Comparison of ENCODE assay signal across 1 cellular context in the genomic region with DNA sequence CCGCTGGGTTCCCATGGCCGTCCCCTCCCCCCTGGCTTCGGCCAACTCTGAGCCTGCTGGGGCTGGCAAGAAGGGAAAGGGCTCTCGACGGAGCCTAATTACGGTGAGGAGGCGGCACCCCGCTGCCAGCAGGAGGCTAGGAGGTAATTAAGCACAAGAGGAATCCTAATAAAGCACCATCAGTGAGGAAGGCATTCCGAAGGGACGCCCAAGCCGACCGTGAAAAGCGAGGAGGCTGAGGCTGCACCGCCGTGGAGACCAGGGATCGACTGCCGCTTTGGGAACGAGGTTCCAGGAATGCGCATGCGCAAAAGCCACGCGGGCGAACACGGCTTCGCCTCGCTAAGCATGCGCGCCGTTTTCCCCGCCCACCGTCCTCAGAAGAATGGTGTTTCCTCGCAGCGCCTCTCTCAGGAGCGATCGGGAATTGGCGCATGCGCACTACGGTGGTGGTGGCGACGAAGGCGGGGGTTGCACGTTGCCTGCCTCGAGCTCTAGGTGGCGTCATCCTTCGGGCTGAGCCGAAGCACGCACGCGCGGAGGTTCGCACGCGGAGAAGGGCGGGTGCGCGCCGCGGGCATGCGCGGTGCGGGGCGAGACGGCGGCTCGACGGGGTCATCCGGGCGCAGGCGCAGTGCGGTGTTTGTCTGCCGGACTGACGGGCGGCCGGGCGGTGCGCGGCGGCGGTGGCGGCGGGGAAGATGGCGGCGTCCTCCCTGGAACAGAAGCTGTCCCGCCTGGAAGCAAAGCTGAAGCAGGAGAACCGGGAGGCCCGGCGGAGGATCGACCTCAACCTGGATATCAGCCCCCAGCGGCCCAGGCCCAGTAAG.
TF ChIP-seq lines count a peak whose summit lies in the region.

A gene (plus strand): TSS at position 634 of the 830 bp plus-strand sequence. CDS start 68 bp downstream, at position 702.

TF ChIP-seq in K562, 482 proteins besides CTCF, POLR2A, EP300 and RAD21 (continued from another document and continues in another):
- TF ChIP-seq NUFIP1 (IDR thresholded peaks at IDR 0.05; ENCODE audit: partially characterized antibody) (no peak), PHB2 (IDR thresholded peaks at IDR 0.05; ENCODE audit: low read depth) (no peak), NCOA6 (IDR thresholded peaks at IDR 0.05) (0 out of 2 replicates have a peak, but pooled peaks have one; percentile 45), KLF1 (tag; IDR thresholded peaks at IDR 0.05) (peak; percentile 33; the same call in 1 of the 2 replicates), STAG1 (CRISPR knock-in tag; IDR thresholded peaks at IDR 0.05; ENCODE audit: borderline replicate concordance) (no peak), POLR2B (IDR thresholded peaks at IDR 0.05; ENCODE audit: low read depth, partially characterized antibody) (peak; percentile 98), NR1H2 (CRISPR knock-in tag; IDR thresholded peaks at IDR 0.05) (0 out of 2 replicates have a peak, but pooled peaks have one; percentile 13), SMC3 (conservative IDR thresholded peaks at IDR 0.05; ENCODE audit: insufficient read depth, low read depth, low read length) (0 out of 2 replicates have a peak, but pooled peaks have one; percentile 10), KLF13 (tag; IDR thresholded peaks at IDR 0.05; ENCODE audit: borderline replicate concordance, low read depth) (peak; percentile 49; the same call in 1 of the 2 replicates), MEIS2 (IDR thresholded peaks at IDR 0.05; ENCODE audit: partially characterized antibody) (peak; percentile 99), ZNF197 (CRISPR knock-in tag; IDR thresholded peaks at IDR 0.05; ENCODE audit: low read depth) (no peak), NONO (IDR thresholded peaks at IDR 0.05; ENCODE audit: low read depth in 2 of 2, low read length in 1 of 2) (peak in 1 of 2 experiments; percentile 50; a peak in 1 of 4 replicates), RBM25 (IDR thresholded peaks at IDR 0.05; ENCODE audit: low read depth, low read length, severe bottlenecking) (no peak), GABPB1 (CRISPR knock-in tag; IDR thresholded peaks at IDR 0.05) (peak; percentile 50), HDAC1 (IDR thresholded peaks at IDR 0.05) (peak in 1 of 2 experiments; percentile 72; a peak in 1 of 4 replicates), HCFC1 (IDR thresholded peaks at IDR 0.05; ENCODE audit: low read depth, low read length) (peak; percentile 73), C11orf30 (IDR thresholded peaks at IDR 0.05; ENCODE audit: low read depth) (peak; percentile 22; the same call in 1 of the 2 replicates), RBFOX2 (IDR thresholded peaks at IDR 0.05; ENCODE audit: low read depth, low read length) (peak; percentile 94), PHF8 (IDR thresholded peaks at IDR 0.05; ENCODE audit: borderline replicate concordance, low read length) (peak; percentile 87; the same call in 1 of the 2 replicates), GATAD2B (IDR thresholded peaks at IDR 0.05; ENCODE audit: borderline replicate concordance) (no peak; the same call in 1 of the 2 replicates), MYC (IDR thresholded peaks at IDR 0.05; ENCODE audit: low read depth, low read length) (peak; percentile 97), MYC (CRISPR knock-in tag; IDR thresholded peaks at IDR 0.05; ENCODE audit: borderline replicate concordance, low read depth) (peak; percentile 65; the same call in 1 of the 2 replicates), CREM (IDR thresholded peaks at IDR 0.05; ENCODE audit: low read depth) (peak; percentile 92), SIX5 (IDR thresholded peaks at IDR 0.05; ENCODE audit: borderline replicate concordance in 1 of 2, insufficient read depth in 1 of 2, low read depth in 1 of 2, low read length in 2 of 2) (0 out of 4 replicates have a peak, but pooled peaks of 1 of the 2 experiments have one; percentile 7), POLR2AphosphoS5 (IDR thresholded peaks at IDR 0.05; ENCODE audit: control insufficient read depth, insufficient read depth, low read depth, low read length) (peak; percentile 73; the same call in 1 of the 2 replicates), EZH2 (IDR thresholded peaks at IDR 0.05; ENCODE audit: borderline replicate concordance, low read depth, low read length) (no peak), ZNF12 (CRISPR knock-in tag; IDR thresholded peaks at IDR 0.05) (0 out of 2 replicates have a peak, but pooled peaks have one; percentile 41), NRF1 (conservative IDR thresholded peaks at IDR 0.05 in 1 of 2, IDR thresholded peaks at IDR 0.05 in 1 of 2) (peak; percentile 100), ZNF76 (CRISPR knock-in tag; IDR thresholded peaks at IDR 0.05; ENCODE audit: borderline replicate concordance) (no peak)
- TF ChIP-seq, protein P1, sequence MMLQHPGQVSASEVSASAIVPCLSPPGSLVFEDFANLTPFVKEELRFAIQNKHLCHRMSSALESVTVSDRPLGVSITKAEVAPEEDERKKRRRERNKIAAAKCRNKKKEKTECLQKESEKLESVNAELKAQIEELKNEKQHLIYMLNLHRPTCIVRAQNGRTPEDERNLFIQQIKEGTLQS (IDR thresholded peaks at IDR 0.05): peak; percentile 65
- TF ChIP-seq, protein P1 (CRISPR knock-in tag; conservative IDR thresholded peaks at IDR 0.05): no peak
- TF ChIP-seq, protein P2, sequence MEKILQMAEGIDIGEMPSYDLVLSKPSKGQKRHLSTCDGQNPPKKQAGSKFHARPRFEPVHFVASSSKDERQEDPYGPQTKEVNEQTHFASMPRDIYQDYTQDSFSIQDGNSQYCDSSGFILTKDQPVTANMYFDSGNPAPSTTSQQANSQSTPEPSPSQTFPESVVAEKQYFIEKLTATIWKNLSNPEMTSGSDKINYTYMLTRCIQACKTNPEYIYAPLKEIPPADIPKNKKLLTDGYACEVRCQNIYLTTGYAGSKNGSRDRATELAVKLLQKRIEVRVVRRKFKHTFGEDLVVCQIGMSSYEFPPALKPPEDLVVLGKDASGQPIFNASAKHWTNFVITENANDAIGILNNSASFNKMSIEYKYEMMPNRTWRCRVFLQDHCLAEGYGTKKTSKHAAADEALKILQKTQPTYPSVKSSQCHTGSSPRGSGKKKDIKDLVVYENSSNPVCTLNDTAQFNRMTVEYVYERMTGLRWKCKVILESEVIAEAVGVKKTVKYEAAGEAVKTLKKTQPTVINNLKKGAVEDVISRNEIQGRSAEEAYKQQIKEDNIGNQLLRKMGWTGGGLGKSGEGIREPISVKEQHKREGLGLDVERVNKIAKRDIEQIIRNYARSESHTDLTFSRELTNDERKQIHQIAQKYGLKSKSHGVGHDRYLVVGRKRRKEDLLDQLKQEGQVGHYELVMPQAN (IDR thresholded peaks at IDR 0.05; ENCODE audit: borderline replicate concordance): peak; percentile 54; the same call in 1 of the 2 replicates
- TF ChIP-seq, protein P3, sequence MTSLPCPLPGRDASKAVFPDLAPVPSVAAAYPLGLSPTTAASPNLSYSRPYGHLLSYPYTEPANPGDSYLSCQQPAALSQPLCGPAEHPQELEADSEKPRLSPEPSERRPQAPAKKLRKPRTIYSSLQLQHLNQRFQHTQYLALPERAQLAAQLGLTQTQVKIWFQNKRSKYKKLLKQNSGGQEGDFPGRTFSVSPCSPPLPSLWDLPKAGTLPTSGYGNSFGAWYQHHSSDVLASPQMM (CRISPR knock-in tag; IDR thresholded peaks at IDR 0.05): no peak
- TF ChIP-seq, protein P4, sequence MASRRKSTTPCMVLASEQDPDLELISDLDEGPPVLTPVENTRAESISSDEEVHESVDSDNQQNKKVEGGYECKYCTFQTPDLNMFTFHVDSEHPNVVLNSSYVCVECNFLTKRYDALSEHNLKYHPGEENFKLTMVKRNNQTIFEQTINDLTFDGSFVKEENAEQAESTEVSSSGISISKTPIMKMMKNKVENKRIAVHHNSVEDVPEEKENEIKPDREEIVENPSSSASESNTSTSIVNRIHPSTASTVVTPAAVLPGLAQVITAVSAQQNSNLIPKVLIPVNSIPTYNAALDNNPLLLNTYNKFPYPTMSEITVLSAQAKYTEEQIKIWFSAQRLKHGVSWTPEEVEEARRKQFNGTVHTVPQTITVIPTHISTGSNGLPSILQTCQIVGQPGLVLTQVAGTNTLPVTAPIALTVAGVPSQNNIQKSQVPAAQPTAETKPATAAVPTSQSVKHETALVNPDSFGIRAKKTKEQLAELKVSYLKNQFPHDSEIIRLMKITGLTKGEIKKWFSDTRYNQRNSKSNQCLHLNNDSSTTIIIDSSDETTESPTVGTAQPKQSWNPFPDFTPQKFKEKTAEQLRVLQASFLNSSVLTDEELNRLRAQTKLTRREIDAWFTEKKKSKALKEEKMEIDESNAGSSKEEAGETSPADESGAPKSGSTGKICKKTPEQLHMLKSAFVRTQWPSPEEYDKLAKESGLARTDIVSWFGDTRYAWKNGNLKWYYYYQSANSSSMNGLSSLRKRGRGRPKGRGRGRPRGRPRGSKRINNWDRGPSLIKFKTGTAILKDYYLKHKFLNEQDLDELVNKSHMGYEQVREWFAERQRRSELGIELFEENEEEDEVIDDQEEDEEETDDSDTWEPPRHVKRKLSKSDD (conservative IDR thresholded peaks at IDR 0.05; ENCODE audit: low read length): no peak
- TF ChIP-seq, protein P5, sequence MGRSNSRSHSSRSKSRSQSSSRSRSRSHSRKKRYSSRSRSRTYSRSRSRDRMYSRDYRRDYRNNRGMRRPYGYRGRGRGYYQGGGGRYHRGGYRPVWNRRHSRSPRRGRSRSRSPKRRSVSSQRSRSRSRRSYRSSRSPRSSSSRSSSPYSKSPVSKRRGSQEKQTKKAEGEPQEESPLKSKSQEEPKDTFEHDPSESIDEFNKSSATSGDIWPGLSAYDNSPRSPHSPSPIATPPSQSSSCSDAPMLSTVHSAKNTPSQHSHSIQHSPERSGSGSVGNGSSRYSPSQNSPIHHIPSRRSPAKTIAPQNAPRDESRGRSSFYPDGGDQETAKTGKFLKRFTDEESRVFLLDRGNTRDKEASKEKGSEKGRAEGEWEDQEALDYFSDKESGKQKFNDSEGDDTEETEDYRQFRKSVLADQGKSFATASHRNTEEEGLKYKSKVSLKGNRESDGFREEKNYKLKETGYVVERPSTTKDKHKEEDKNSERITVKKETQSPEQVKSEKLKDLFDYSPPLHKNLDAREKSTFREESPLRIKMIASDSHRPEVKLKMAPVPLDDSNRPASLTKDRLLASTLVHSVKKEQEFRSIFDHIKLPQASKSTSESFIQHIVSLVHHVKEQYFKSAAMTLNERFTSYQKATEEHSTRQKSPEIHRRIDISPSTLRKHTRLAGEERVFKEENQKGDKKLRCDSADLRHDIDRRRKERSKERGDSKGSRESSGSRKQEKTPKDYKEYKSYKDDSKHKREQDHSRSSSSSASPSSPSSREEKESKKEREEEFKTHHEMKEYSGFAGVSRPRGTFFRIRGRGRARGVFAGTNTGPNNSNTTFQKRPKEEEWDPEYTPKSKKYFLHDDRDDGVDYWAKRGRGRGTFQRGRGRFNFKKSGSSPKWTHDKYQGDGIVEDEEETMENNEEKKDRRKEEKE (IDR thresholded peaks at IDR 0.05; ENCODE audit: borderline replicate concordance in 1 of 2, control insufficient read depth in 1 of 2, low read depth in 2 of 2, low read length in 1 of 2): no peak
- TF ChIP-seq, protein P6, sequence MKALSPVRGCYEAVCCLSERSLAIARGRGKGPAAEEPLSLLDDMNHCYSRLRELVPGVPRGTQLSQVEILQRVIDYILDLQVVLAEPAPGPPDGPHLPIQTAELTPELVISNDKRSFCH (CRISPR knock-in tag; IDR thresholded peaks at IDR 0.05): no peak
- TF ChIP-seq, protein P6 (tag; IDR thresholded peaks at IDR 0.05): peak; percentile 72; the same call in 1 of the 2 replicates
- TF ChIP-seq, protein P7, sequence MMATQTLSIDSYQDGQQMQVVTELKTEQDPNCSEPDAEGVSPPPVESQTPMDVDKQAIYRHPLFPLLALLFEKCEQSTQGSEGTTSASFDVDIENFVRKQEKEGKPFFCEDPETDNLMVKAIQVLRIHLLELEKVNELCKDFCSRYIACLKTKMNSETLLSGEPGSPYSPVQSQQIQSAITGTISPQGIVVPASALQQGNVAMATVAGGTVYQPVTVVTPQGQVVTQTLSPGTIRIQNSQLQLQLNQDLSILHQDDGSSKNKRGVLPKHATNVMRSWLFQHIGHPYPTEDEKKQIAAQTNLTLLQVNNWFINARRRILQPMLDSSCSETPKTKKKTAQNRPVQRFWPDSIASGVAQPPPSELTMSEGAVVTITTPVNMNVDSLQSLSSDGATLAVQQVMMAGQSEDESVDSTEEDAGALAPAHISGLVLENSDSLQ (IDR thresholded peaks at IDR 0.05): 0 out of 2 replicates have a peak, but pooled peaks have one; percentile 23
- TF ChIP-seq, protein P8, sequence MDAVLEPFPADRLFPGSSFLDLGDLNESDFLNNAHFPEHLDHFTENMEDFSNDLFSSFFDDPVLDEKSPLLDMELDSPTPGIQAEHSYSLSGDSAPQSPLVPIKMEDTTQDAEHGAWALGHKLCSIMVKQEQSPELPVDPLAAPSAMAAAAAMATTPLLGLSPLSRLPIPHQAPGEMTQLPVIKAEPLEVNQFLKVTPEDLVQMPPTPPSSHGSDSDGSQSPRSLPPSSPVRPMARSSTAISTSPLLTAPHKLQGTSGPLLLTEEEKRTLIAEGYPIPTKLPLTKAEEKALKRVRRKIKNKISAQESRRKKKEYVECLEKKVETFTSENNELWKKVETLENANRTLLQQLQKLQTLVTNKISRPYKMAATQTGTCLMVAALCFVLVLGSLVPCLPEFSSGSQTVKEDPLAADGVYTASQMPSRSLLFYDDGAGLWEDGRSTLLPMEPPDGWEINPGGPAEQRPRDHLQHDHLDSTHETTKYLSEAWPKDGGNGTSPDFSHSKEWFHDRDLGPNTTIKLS (IDR thresholded peaks at IDR 0.05; ENCODE audit: borderline replicate concordance, low read depth): peak; percentile 80
